ENCODE assay signal across 1 cellular context in genomic region chr10:33473688-33474087, GRCh38.
TF ChIP-seq lines count a peak whose summit lies in the region.

No MANE protein-coding gene starts in this region.

TF ChIP-seq in GM12878, 131 proteins besides CTCF, POLR2A, EP300 and RAD21 (continued from another document):
- TF ChIP-seq REST (IDR thresholded peaks at IDR 0.05; ENCODE audit: low read depth, low read length) = no peak
- TF ChIP-seq SMARCA5 (IDR thresholded peaks at IDR 0.05) = no peak
- no peak for TF ChIP-seq NFXL1 (IDR thresholded peaks at IDR 0.05; ENCODE audit: borderline replicate concordance)
- TF ChIP-seq JUNB (IDR thresholded peaks at IDR 0.05) = peak; percentile 25; the same call in 1 of the 2 replicates
- TF ChIP-seq MTA2 (IDR thresholded peaks at IDR 0.05; ENCODE audit: low read depth) = 0 out of 2 replicates have a peak, but pooled peaks have one; percentile 15
- no peak for TF ChIP-seq RELA (IDR thresholded peaks at IDR 0.05; ENCODE audit: borderline replicate concordance, partially characterized antibody)
- no peak for TF ChIP-seq IKZF1 (conservative IDR thresholded peaks at IDR 0.05)
